Comparison of ENCODE assay signal across 22 cellular contexts in genomic region chr17:68320311-68320865, GRCh38. TPM values are rescaled to one million over a fixed set of nuclear protein-coding genes. Genes with fewer than 3 reads are reported as not detected.
DNase-seq lines count a peak whose midpoint lies in the region; ATAC-seq and TF ChIP-seq lines count a peak whose summit lies in the region.
"Had no signal": no experiment of that assay in that cellular context is flagged by ENCODE, and none has a peak within 500 bp of the region (broad histone marks: within the 10 kb centered on the region; RNA-seq: fewer than 3 reads in every experiment).

No MANE protein-coding gene starts in this region.

- no peak overlapping the region for H3K4me3 Mint-ChIP-seq in WTC11
- peak overlapping the region; percentile 68 for H3K4me3 Mint-ChIP-seq in memory B cell
- H3K4me3 Mint-ChIP-seq in stimulated activated memory B cell treated with anti-CD40 and anti-IgM and Interleukin-4, amounts not matched to agents 10 μg/mL and 1 μg/mL and 100 μg/mL, for 72 hours, result no peak overlapping the region
- H3K4me3 Mint-ChIP-seq: activated CD4-positive, alpha-beta T cell treated with anti-CD3 and anti-CD28 coated beads, Interleukin-2, amount 10 ng/mL, durations not matched to agents 7 days and 5 days; activated naive CD8-positive, alpha-beta T cell treated with anti-CD3 and anti-CD28 coated beads for 36 hours; naive thymus-derived CD4-positive, alpha-beta T cell had no signal

- H3K79me2 ChIP-seq in mammary epithelial cell (ENCODE audit: insufficient read depth, low read length), result no peaks in the 10 kb centered on the region
- H3K79me2 ChIP-seq: parathyroid adenoma had no signal

- H3K27me3 ChIP-seq in mammary epithelial cell (ENCODE audit: insufficient read depth, low read length) (no peaks in the 10 kb centered on the region), breast epithelium (no peaks in the 10 kb centered on the region)
- H3K27me3 ChIP-seq: esophagus squamous epithelium had no signal

- in situ Hi-C loops in mammary epithelial cell (cut with MboI; ENCODE audit: low sequenced_read_pairs in 2 of 2), result no loop called here

- peak; percentile 62 for ATAC-seq in WTC11
- no peak for ATAC-seq in memory B cell (ENCODE audit: low read depth)
- ATAC-seq in stimulated activated memory B cell treated with anti-CD40 and anti-IgM and Interleukin-4, amounts not matched to agents 10 μg/mL and 1 μg/mL and 100 μg/mL, for 72 hours, result no peak
- no peak for ATAC-seq in GM21526 (IDR thresholded peaks at IDR 0.05; ENCODE audit: low FRiP score, unreplicated experiment)
- ATAC-seq: naive thymus-derived CD4-positive, alpha-beta T cell had no signal

- TF ChIP-seq CTCF in mammary epithelial cell (conservative IDR thresholded peaks at IDR 0.05 in 1 of 2, IDR thresholded peaks at IDR 0.05 in 1 of 2; ENCODE audit: extremely low read depth in 1 of 2, insufficient read depth in 1 of 2, low read depth in 1 of 2, low read length in 2 of 2) (no peak), breast epithelium (IDR thresholded peaks at IDR 0.05) (no peak), WTC11 (IDR thresholded peaks at IDR 0.05) (no peak)

- no peaks in the 10 kb centered on the region for H3K36me3 ChIP-seq in mammary epithelial cell (ENCODE audit: insufficient read depth, low read length)
- no peaks in the 10 kb centered on the region for H3K36me3 ChIP-seq in breast epithelium
- H3K36me3 ChIP-seq: esophagus squamous epithelium had no signal

- dilution Hi-C loops in mammary epithelial cell (cut with HindIII; ENCODE audit: low sequenced_read_pairs), result no loop called here

- H3K36me3 Mint-ChIP-seq in WTC11 (peaks cover 6% of the 10 kb centered on the region; the same call in 1 of the 2 replicates), memory B cell (peaks cover 9% of the 10 kb centered on the region)
- peaks cover 11% of the 10 kb centered on the region for H3K36me3 Mint-ChIP-seq in stimulated activated memory B cell treated with anti-CD40 and anti-IgM and Interleukin-4, amounts not matched to agents 10 μg/mL and 1 μg/mL and 100 μg/mL, for 72 hours

- no peak overlapping the region for H3K4me2 ChIP-seq in mammary epithelial cell (ENCODE audit: insufficient read depth, low read depth, low read length)

- H4K20me1 ChIP-seq in mammary epithelial cell (ENCODE audit: insufficient read depth, low read length), result no peaks in the 10 kb centered on the region

- H3K27ac ChIP-seq in mammary epithelial cell (ENCODE audit: insufficient read depth, low read depth, low read length), result no peak overlapping the region
- H3K27ac ChIP-seq in breast epithelium, result no peak overlapping the region
- H3K27ac ChIP-seq: esophagus squamous epithelium, parathyroid adenoma had no signal

- H3K27me3 Mint-ChIP-seq in WTC11 (ENCODE audit: low read depth) (no peaks in the 10 kb centered on the region), memory B cell (peaks cover 6% of the 10 kb centered on the region)
- no peaks in the 10 kb centered on the region for H3K27me3 Mint-ChIP-seq in stimulated activated memory B cell treated with anti-CD40 and anti-IgM and Interleukin-4, amounts not matched to agents 10 μg/mL and 1 μg/mL and 100 μg/mL, for 72 hours
- H3K27me3 Mint-ChIP-seq: activated CD4-positive, alpha-beta T cell treated with anti-CD3 and anti-CD28 coated beads, Interleukin-2, amount 10 ng/mL, durations not matched to agents 7 days and 5 days; activated naive CD8-positive, alpha-beta T cell treated with anti-CD3 and anti-CD28 coated beads for 36 hours; naive thymus-derived CD4-positive, alpha-beta T cell had no signal

- no peak overlapping the region for H2AFZ ChIP-seq in mammary epithelial cell (ENCODE audit: low read depth, low read length)
- H2AFZ ChIP-seq: parathyroid adenoma had no signal

- CTCF ChIA-PET in mammary epithelial cell (lab: Charles Lee; ENCODE audit: low non-redundant PET) (no interaction called here), WTC11 (lab: Charles Lee) (interaction anchor here (1.6 kb wide), 1 partner anchor 79 kb away, joined by 8 read pairs; no protein-coding TSS in a partner anchor)

- TF ChIP-seq POLR2A in breast epithelium (IDR thresholded peaks at IDR 0.05), result no peak

- H3K9ac ChIP-seq in mammary epithelial cell (ENCODE audit: insufficient read depth, low read length), result no peak overlapping the region
- H3K9ac ChIP-seq: parathyroid adenoma had no signal

- H3K27ac Mint-ChIP-seq in WTC11, result peak overlapping the region; percentile 73
- no peak overlapping the region for H3K27ac Mint-ChIP-seq in memory B cell
- peak overlapping the region; percentile 71 for H3K27ac Mint-ChIP-seq in stimulated activated memory B cell treated with anti-CD40 and anti-IgM and Interleukin-4, amounts not matched to agents 10 μg/mL and 1 μg/mL and 100 μg/mL, for 72 hours
- H3K27ac Mint-ChIP-seq: activated CD4-positive, alpha-beta T cell treated with anti-CD3 and anti-CD28 coated beads, Interleukin-2, amount 10 ng/mL, durations not matched to agents 7 days and 5 days; activated naive CD8-positive, alpha-beta T cell treated with anti-CD3 and anti-CD28 coated beads for 36 hours had no signal

- H3K4me3 ChIP-seq in mammary epithelial cell (replicated peaks in 1 of 3; ENCODE audit: insufficient read depth in 1 of 3, low read depth in 2 of 3, low read length in 3 of 3) (no peak overlapping the region), breast epithelium (no peak overlapping the region)
- H3K4me3 ChIP-seq: esophagus squamous epithelium had no signal

- DNase-seq in mammary epithelial cell (peak; percentile 49), breast epithelium (ENCODE audit: low spot score in 2 of 2) (no peak), WTC11 (ENCODE audit: low spot score) (peak; percentile 36), memory B cell (ENCODE audit: low spot score in 2 of 2) (no peak), GF-D8 (lab: John Stamatoyannopoulos, UW) (no peak), NCI-H748 treated with DMSO at 0.1 percent for 48 hours (lab: John Stamatoyannopoulos, UW) (no peak)
- DNase-seq: activated CD4-positive, alpha-beta T cell treated with anti-CD3 and anti-CD28 coated beads, Interleukin-2, amount 10 ng/mL, durations not matched to agents 7 days and 5 days; activated CD8-positive, alpha-beta memory T cell treated with anti-CD3 and anti-CD28 coated beads, Interleukin-2, amount 50 U/mL, for 48 hours; activated naive CD8-positive, alpha-beta T cell treated with anti-CD3 and anti-CD28 coated beads for 36 hours; effector CD4-positive, alpha-beta T cell; EL; esophagus squamous epithelium; HCEC 1CT; left cardiac atrium; mesenchymal stem cell; naive thymus-derived CD4-positive, alpha-beta T cell; NCI-H774; Right ventricle myocardium superior; substantia nigra had no signal

- intact Hi-C loops in mammary epithelial cell (cut with micrococcal nuclease) (no loop called here), breast epithelium (cut with DNase I; ENCODE audit: low total_unique reads) (no loop called here)

- H3K9me3 ChIP-seq in mammary epithelial cell (replicated peaks; ENCODE audit: insufficient read depth, low read length) (no peaks in the 10 kb centered on the region), breast epithelium (no peaks in the 10 kb centered on the region)
- H3K9me3 ChIP-seq: esophagus squamous epithelium had no signal

- H3K4me1 Mint-ChIP-seq in WTC11 (peaks cover 36% of the 10 kb centered on the region), memory B cell (peaks cover 28% of the 10 kb centered on the region)
- H3K4me1 Mint-ChIP-seq in stimulated activated memory B cell treated with anti-CD40 and anti-IgM and Interleukin-4, amounts not matched to agents 10 μg/mL and 1 μg/mL and 100 μg/mL, for 72 hours, result peaks cover 35% of the 10 kb centered on the region

- H3K4me1 ChIP-seq in mammary epithelial cell (ENCODE audit: insufficient read depth, low read length) (no peaks in the 10 kb centered on the region), breast epithelium (no peaks in the 10 kb centered on the region)
- H3K4me1 ChIP-seq: parathyroid adenoma had no signal

- no TSS peak for BruUV-seq in mammary epithelial cell (replicated peaks; lab: Mats Ljungman, UMichigan)

- 57% methylated on average over 5 of the region's 5 CpGs for WGBS in mammary epithelial cell (ENCODE audit: low coverage, missing lambda C conversion rate)

- H3K9me3 Mint-ChIP-seq in WTC11 (peaks cover 11% of the 10 kb centered on the region), memory B cell (peaks cover 3% of the 10 kb centered on the region)
- H3K9me3 Mint-ChIP-seq in stimulated activated memory B cell treated with anti-CD40 and anti-IgM and Interleukin-4, amounts not matched to agents 10 μg/mL and 1 μg/mL and 100 μg/mL, for 72 hours, result peaks cover 4% of the 10 kb centered on the region
- H3K9me3 Mint-ChIP-seq: activated CD4-positive, alpha-beta T cell treated with anti-CD3 and anti-CD28 coated beads, Interleukin-2, amount 10 ng/mL, durations not matched to agents 7 days and 5 days; activated naive CD8-positive, alpha-beta T cell treated with anti-CD3 and anti-CD28 coated beads for 36 hours had no signal

- POLR2A ChIA-PET in WTC11 (lab: Charles Lee), result no interaction called here

TF ChIP-seq in WTC11, 78 proteins besides CTCF, POLR2A, EP300 and RAD21 (continues in another document):
- TF ChIP-seq ZSCAN18 (CRISPR knock-in tag; IDR thresholded peaks at IDR 0.05) (no peak), NFE2L1 (CRISPR knock-in tag; IDR thresholded peaks at IDR 0.05) (no peak)
- TF ChIP-seq, protein P1, sequence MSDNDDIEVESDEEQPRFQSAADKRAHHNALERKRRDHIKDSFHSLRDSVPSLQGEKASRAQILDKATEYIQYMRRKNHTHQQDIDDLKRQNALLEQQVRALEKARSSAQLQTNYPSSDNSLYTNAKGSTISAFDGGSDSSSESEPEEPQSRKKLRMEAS (CRISPR knock-in tag; IDR thresholded peaks at IDR 0.05), result no peak

RNA-seq across cellular contexts. Expression of gene ARSG, which starts 29.1 kb away (rescaled TPM):
- total RNA-seq in mammary epithelial cell, result 1 to 10 TPM in 1 of 2 donors, under 1 TPM in 1; 0.99 to 2.7 TPM
- polyA plus RNA-seq in mammary epithelial cell, result 0.08 TPM
- polyA minus RNA-seq in mammary epithelial cell, result not detected
- 10 to 100 TPM in 1 of 3 donors, 1 to 10 TPM in 2; 9.3 to 14.8 (median 9.5) TPM for total RNA-seq in breast epithelium
- total RNA-seq in WTC11 (2021), result 6.9 to 7.9 TPM (median 7.5 TPM) in 3 replicates

RNA-seq across cellular contexts. Expression of gene SLC16A6, which starts 29.5 kb away (rescaled TPM):
- under 1 TPM in 1 of 2 donors, not detected in 1; 0.33 TPM for total RNA-seq in mammary epithelial cell
- polyA plus RNA-seq in mammary epithelial cell, result not detected
- not detected for polyA minus RNA-seq in mammary epithelial cell
- 1 to 10 TPM in 2 of 3 donors, under 1 TPM in 1; 0.64 to 4.1 (median 2.3) TPM for total RNA-seq in breast epithelium
- total RNA-seq in WTC11 (2021), result 0.14 to 0.22 TPM (median 0.16 TPM) in 3 replicates

Comparison
In these comparisons a context has a peak if more than half of its experiments do, and no peak if none do; other contexts are left out.
1. DNase-seq: peak in mammary epithelial cell (single experiment) and WTC11 (single experiment); none in breast epithelium (0 of 2), memory B cell (0 of 2), GF-D8 (single experiment) and NCI-H748 treated with DMSO at 0.1 percent for 48 hours (single experiment).